ENCODE assay signal across 9 cellular contexts in the genomic region with DNA sequence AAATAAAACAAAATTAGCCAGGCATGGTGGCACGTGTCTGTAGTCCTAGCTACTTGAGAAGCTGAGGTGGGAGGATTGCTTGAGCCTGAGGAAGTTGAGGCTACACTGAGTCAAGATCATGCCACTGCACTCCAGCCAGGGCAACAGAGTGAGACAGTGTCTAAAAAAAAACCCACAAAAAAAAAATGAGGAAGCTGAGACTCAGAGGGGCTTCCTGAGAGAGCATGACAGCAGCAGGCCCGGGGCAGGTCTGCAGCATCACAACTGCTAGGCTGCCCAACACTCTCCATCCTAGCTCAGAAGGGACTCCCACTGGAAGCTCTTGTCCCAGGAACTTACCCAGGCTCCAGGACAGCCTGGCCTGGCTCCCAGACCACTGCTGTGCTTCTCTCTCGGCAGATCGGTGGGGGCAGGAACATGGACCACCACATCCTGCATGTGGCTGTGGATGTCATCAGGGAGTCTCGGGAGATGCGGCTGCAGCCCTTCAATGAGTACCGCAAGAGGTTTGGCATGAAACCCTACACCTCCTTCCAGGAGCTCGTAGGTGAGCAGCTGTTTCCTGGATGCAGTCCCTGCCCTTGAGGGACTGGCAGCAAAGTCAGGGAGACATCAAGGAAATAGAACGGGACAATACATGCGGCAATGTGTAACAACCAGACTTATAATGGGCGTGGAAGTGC. TPM values are rescaled to one million over a fixed set of nuclear protein-coding genes. Genes with fewer than 3 reads are reported as not detected.
DNase-seq lines count a peak whose midpoint lies in the region; ATAC-seq and TF ChIP-seq lines count a peak whose summit lies in the region.
"Had no signal": no experiment of that assay in that cellular context is flagged by ENCODE, and none has a peak within 500 bp of the region (broad histone marks: within the 10 kb centered on the region; RNA-seq: fewer than 3 reads in every experiment).

No MANE protein-coding gene starts in this region.

- no peak overlapping the region for H3K14ac ChIP-seq in H9 (ENCODE audit: insufficient read depth, low read length)

- DNase-seq in DMS153 treated with DMSO at 0.1 percent for 48 hours (lab: John Stamatoyannopoulos, UW; ENCODE audit: unreplicated experiment) (peak; percentile 29), H9 (peak; percentile 49), NCI-H2196 treated with DMSO at 0.1 percent for 48 hours (lab: John Stamatoyannopoulos, UW; ENCODE audit: unreplicated experiment) (peak; percentile 73), glomerular visceral epithelial cell (ENCODE audit: extremely low spot score) (peak; percentile 35), 8988T (no peak)
- no peak for DNase-seq in activated T-helper 2 cell treated with anti-CD3 and anti-CD28 coated beads, Interferon-gamma antibody, Interleukin-2, Interleukin-4, amounts not matched to agents 10 μg/mL and 5 μg/mL and 100 μg/mL, durations not matched to agents 14 hours and 24 hours and 36 hours (ENCODE audit: low spot score)
- DNase-seq: aorta had no signal

- no peak overlapping the region for H3K4me3 Mint-ChIP-seq in H9
- H3K4me3 Mint-ChIP-seq in activated T-helper 2 cell treated with anti-CD3 and anti-CD28 coated beads, Interferon-gamma antibody, Interleukin-2, Interleukin-4, amounts not matched to agents 10 μg/mL and 5 μg/mL and 100 μg/mL, durations not matched to agents 14 hours and 24 hours and 36 hours (ENCODE audit: low read depth), result no peak overlapping the region

- H3K4me1 Mint-ChIP-seq in H9, result peaks cover 5% of the 10 kb centered on the region in 2 experiments
- peaks cover 5% of the 10 kb centered on the region for H3K4me1 Mint-ChIP-seq in activated T-helper 2 cell treated with anti-CD3 and anti-CD28 coated beads, Interferon-gamma antibody, Interleukin-2, Interleukin-4, amounts not matched to agents 10 μg/mL and 5 μg/mL and 100 μg/mL, durations not matched to agents 14 hours and 24 hours and 36 hours (ENCODE audit: low read depth)

- H3K23ac ChIP-seq in H9 (ENCODE audit: insufficient read length, low read depth, low read length), result no peak overlapping the region

- H3K4ac ChIP-seq in H9 (ENCODE audit: low read depth, low read length), result no peak overlapping the region

- H3K79me2 ChIP-seq in H9 (ENCODE audit: insufficient read depth, low read length), result no peaks in the 10 kb centered on the region

- H2BK5ac ChIP-seq in H9 (ENCODE audit: insufficient read length, low read length), result no peak overlapping the region

- no peak for ATAC-seq in HG03280 (IDR thresholded peaks at IDR 0.05; ENCODE audit: unreplicated experiment)
- ATAC-seq in HG03025 (IDR thresholded peaks at IDR 0.05; ENCODE audit: low FRiP score, unreplicated experiment), result no peak

- no peak overlapping the region for H3T11ph ChIP-seq in H9 (ENCODE audit: low read length)

- no peak overlapping the region for H2BK12ac ChIP-seq in H9 (ENCODE audit: insufficient read length, low read depth, low read length)

- no peaks in the 10 kb centered on the region for H3K36me3 Mint-ChIP-seq in H9 (ENCODE audit: insufficient read depth in 1 of 3, low read depth in 3 of 3)
- H3K36me3 Mint-ChIP-seq in activated T-helper 2 cell treated with anti-CD3 and anti-CD28 coated beads, Interferon-gamma antibody, Interleukin-2, Interleukin-4, amounts not matched to agents 10 μg/mL and 5 μg/mL and 100 μg/mL, durations not matched to agents 14 hours and 24 hours and 36 hours (ENCODE audit: low read depth), result no peaks in the 10 kb centered on the region

- no peaks in the 10 kb centered on the region for H4K20me1 ChIP-seq in H9 (ENCODE audit: control insufficient read depth, insufficient read depth, insufficient read length)

- H3K4me1 ChIP-seq in H9 (ENCODE audit: insufficient read depth, low read length), result peaks cover 1% of the 10 kb centered on the region

- no peak overlapping the region for H4K8ac ChIP-seq in H9 (replicated peaks; ENCODE audit: insufficient read length, low read depth, low read length)

- no peak overlapping the region for H4K91ac ChIP-seq in H9 (ENCODE audit: insufficient read length, low read depth, low read length)

- H3K27ac Mint-ChIP-seq in H9, result no peak overlapping the region; a peak in 1 of 7 replicates
- no peak overlapping the region for H3K27ac Mint-ChIP-seq in activated T-helper 2 cell treated with anti-CD3 and anti-CD28 coated beads, Interferon-gamma antibody, Interleukin-2, Interleukin-4, amounts not matched to agents 10 μg/mL and 5 μg/mL and 100 μg/mL, durations not matched to agents 14 hours and 24 hours and 36 hours

- H3K9ac ChIP-seq in H9 (ENCODE audit: extremely low read depth, insufficient read length, low read length), result no peak overlapping the region

- H3K9me3 Mint-ChIP-seq in H9, result no peaks in the 10 kb centered on the region
- H3K9me3 Mint-ChIP-seq in activated T-helper 2 cell treated with anti-CD3 and anti-CD28 coated beads, Interferon-gamma antibody, Interleukin-2, Interleukin-4, amounts not matched to agents 10 μg/mL and 5 μg/mL and 100 μg/mL, durations not matched to agents 14 hours and 24 hours and 36 hours, result no peaks in the 10 kb centered on the region

- no CpG with 5 or more reads among the region's 11 CpGs for WGBS in H9 (ENCODE audit: extremely low coverage, insufficient read length, low lambda C conversion rate)

- H2BK120ac ChIP-seq in H9 (ENCODE audit: low read depth, low read length, poor library complexity, severe bottlenecking), result no peak overlapping the region

- no peak overlapping the region for H2AK5ac ChIP-seq in H9 (ENCODE audit: insufficient read length, low read length)

- no peaks in the 10 kb centered on the region; the same call in 1 of the 2 replicates for H3K27me3 ChIP-seq in H9 (ENCODE audit: insufficient read depth, low read length)

- no peaks in the 10 kb centered on the region; the same call in none of the 2 replicates for H3K27me3 Mint-ChIP-seq in H9 (ENCODE audit: low read depth)
- H3K27me3 Mint-ChIP-seq in activated T-helper 2 cell treated with anti-CD3 and anti-CD28 coated beads, Interferon-gamma antibody, Interleukin-2, Interleukin-4, amounts not matched to agents 10 μg/mL and 5 μg/mL and 100 μg/mL, durations not matched to agents 14 hours and 24 hours and 36 hours (ENCODE audit: low read depth), result peaks cover 11% of the 10 kb centered on the region

- no peak overlapping the region for H3K27ac ChIP-seq in H9 (ENCODE audit: insufficient read length, low read depth, low read length)

- intact Hi-C loops in activated T-helper 2 cell treated with anti-CD3 and anti-CD28 coated beads, Interferon-gamma antibody, Interleukin-2, Interleukin-4, amounts not matched to agents 10 μg/mL and 5 μg/mL and 100 μg/mL, durations not matched to agents 14 hours and 24 hours and 36 hours (cut with micrococcal nuclease), result no loop called here

- H3K79me1 ChIP-seq in H9 (ENCODE audit: insufficient read depth, low read depth, low read length, poor library complexity, severe bottlenecking), result no peaks in the 10 kb centered on the region

- no peak overlapping the region for H3K18ac ChIP-seq in H9 (ENCODE audit: insufficient read length, low read depth, low read length)

- no peak overlapping the region for H2AFZ ChIP-seq in H9 (ENCODE audit: low read length)

- H2BK15ac ChIP-seq in H9 (ENCODE audit: low read depth, low read length), result no peak overlapping the region

- no peak overlapping the region for H3K56ac ChIP-seq in H9 (ENCODE audit: insufficient read length, low read depth, low read length)

- TF ChIP-seq CTCF in H9 (conservative IDR thresholded peaks at IDR 0.05), result no peak

- peaks cover 2% of the 10 kb centered on the region for H3K23me2 ChIP-seq in H9 (ENCODE audit: insufficient read length, low read depth, low read length, poor library complexity, severe bottlenecking)

- H3K4me2 ChIP-seq in H9 (ENCODE audit: insufficient read depth, insufficient read length, low read length), result no peak overlapping the region

- no peak overlapping the region for H4K5ac ChIP-seq in H9 (ENCODE audit: insufficient read length, low read depth, low read length)

- H2BK20ac ChIP-seq in H9 (ENCODE audit: low read depth, low read length, poor library complexity, severe bottlenecking), result no peak overlapping the region

- no peaks in the 10 kb centered on the region for H3K9me3 ChIP-seq in H9 (ENCODE audit: control insufficient read depth, low read depth, low read length)

RNA-seq across cellular contexts. Expression of a gene that starts 19.1 kb away (rescaled TPM):
- total RNA-seq in H9 (2021), result 1.0 and 1.3 TPM in 2 replicates
- total RNA-seq in activated T-helper 2 cell treated with anti-CD3 and anti-CD28 coated beads, Interferon-gamma antibody, Interleukin-2, Interleukin-4, amounts not matched to agents 10 μg/mL and 5 μg/mL and 100 μg/mL, durations not matched to agents 14 hours and 24 hours and 36 hours, result 0.55 and 0.71 TPM in 2 replicates

Comparison
In these comparisons a context has a peak if more than half of its experiments do, and no peak if none do; other contexts are left out.
1. DNase-seq: peak in DMS153 treated with DMSO at 0.1 percent for 48 hours (single experiment), H9 (single experiment), NCI-H2196 treated with DMSO at 0.1 percent for 48 hours (single experiment) and glomerular visceral epithelial cell (single experiment); none in 8988T (single experiment) and activated T-helper 2 cell treated with anti-CD3 and anti-CD28 coated beads, Interferon-gamma antibody, Interleukin-2, Interleukin-4, amounts not matched to agents 10 μg/mL and 5 μg/mL and 100 μg/mL, durations not matched to agents 14 hours and 24 hours and 36 hours (single experiment).